8 cellular contexts compared by ENCODE assay signal in the genomic region with DNA sequence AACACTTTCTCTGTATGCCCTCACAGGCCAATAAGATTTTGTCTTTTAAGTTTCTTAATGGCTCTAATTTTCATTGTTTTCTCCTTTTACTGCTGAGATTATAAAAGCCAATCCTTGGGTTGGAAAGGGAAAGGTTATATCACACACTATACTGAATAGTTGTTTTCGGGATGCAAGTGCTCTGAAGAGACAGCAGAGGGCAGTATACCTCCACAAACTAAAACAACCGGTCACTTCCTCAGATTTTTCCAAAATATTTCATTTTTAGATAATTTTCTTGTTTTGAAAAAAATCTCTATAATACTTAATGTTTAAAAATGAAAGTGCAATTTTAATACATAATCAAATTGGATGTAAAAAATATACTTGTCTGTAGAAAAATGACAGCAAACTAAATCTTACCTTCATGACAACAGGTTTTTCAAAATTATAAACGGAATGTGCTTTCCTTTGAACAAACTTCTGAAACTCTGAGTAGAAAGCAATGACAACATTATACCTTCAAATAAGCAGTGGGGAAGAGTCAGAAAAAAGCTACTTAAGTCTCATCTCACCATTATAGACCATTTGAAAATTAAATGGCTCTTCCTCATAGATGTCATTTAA.
DNase-seq lines count a peak whose midpoint lies in the region; ATAC-seq and TF ChIP-seq lines count a peak whose summit lies in the region.

No MANE protein-coding gene starts in this region.

- no peaks in the 10 kb centered on the region for H3K36me3 ChIP-seq in brain microvascular endothelial cell (replicated peaks)

- DNase-seq in DMS 273 (lab: John Stamatoyannopoulos, UW; ENCODE audit: unreplicated experiment), result peak; percentile 59
- peak; percentile 7 for DNase-seq in GM20000 (ENCODE audit: low spot score)
- DNase-seq in NCI-H1694 (lab: John Stamatoyannopoulos, UW), result peak; percentile 17
- no peak for DNase-seq in brain microvascular endothelial cell
- DNase-seq in left colon, result no peak
- DNase-seq in occipital lobe (lab: John Stamatoyannopoulos, UW), result no peak

- peak; percentile 53 for TF ChIP-seq CTCF in GM20000 (IDR thresholded peaks at IDR 0.05; ENCODE audit: extremely low read depth, missing control alignments)
- TF ChIP-seq CTCF in brain microvascular endothelial cell (IDR thresholded peaks at IDR 0.05; ENCODE audit: low read depth, low read length, missing control alignments), result peak; percentile 78

- no peaks in the 10 kb centered on the region for H3K27me3 ChIP-seq in brain microvascular endothelial cell (replicated peaks)

- no peak overlapping the region for H3K4me3 ChIP-seq in brain microvascular endothelial cell (ENCODE audit: low read depth, low read length)

- ATAC-seq in left colon, result peak; percentile 73
- no peak for ATAC-seq in HG02623 (IDR thresholded peaks at IDR 0.05; ENCODE audit: unreplicated experiment)
- ATAC-seq in GM21515 (IDR thresholded peaks at IDR 0.05; ENCODE audit: unreplicated experiment), result no peak

- no peak overlapping the region for H3K27ac ChIP-seq in brain microvascular endothelial cell

- in situ Hi-C loops in brain microvascular endothelial cell (cut with HindIII; ENCODE audit: low pct_ligation_motif_present, low sequenced_read_pairs), result no loop called here

- intact Hi-C loops in left colon (cut with DNase I, micrococcal nuclease), result loop anchor here in 1 of 2 donors (5.0 kb wide), 2 partner anchors 569 to 1049 kb away; no protein-coding TSS in a partner anchor

Comparison
In these comparisons a context has a peak if more than half of its experiments do, and no peak if none do; other contexts are left out.
1. DNase-seq: peak in DMS 273 (single experiment), GM20000 (single experiment) and NCI-H1694 (single experiment); none in brain microvascular endothelial cell (single experiment), left colon (0 of 2) and occipital lobe (single experiment).